In the genomic region with DNA sequence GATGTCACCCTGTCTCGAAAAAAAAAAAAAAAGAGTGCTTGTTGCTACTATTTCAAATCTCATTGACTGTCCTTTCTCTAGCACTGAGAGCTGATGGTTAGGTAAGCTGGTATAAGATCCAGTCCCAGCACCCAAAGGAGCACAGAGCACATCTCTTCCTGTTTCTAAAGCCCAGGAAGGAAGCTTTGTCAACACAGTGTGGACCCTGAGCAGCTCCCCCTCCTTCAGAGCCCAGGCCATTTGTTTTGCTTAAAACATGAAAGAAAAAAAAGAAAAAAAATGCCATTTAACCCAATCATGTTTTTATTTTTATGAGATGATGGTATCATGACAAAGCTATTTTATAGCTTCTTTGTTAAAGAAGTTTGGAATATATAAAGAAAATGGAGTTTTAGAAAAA, we compare ENCODE assay signal across 23 cellular contexts.
"Had no signal": no experiment of that assay in that cellular context is flagged by ENCODE, and none has a peak within 500 bp of the region (broad histone marks: within the 10 kb centered on the region; RNA-seq: fewer than 3 reads in every experiment).

No MANE protein-coding gene starts in this region.

- H3K36me3 ChIP-seq: right lobe of liver, stomach, thoracic aorta, transverse colon had no signal

- H3K4me1 Mint-ChIP-seq: nephron had no signal

- H3K27me3 ChIP-seq: hepatocyte, right lobe of liver, stomach, transverse colon had no signal

- H3K4me3 ChIP-seq: coronary artery, hepatocyte, lung, psoas muscle, right lobe of liver, skin epidermis, stomach, thoracic aorta, transverse colon had no signal

- H3K4me2 ChIP-seq: hepatocyte had no signal

- H3K9me3 ChIP-seq: psoas muscle, right lobe of liver, thoracic aorta, transverse colon had no signal

- ATAC-seq: left colon, left ventricle myocardium superior, psoas muscle, right lobe of liver had no signal

- DNase-seq: effector CD4-positive, alpha-beta T cell; endodermal cell; erythroblast; foreskin melanocyte; head of caudate nucleus; left colon; left ventricle myocardium superior; mesenchymal stem cell; naive B cell; occipital lobe; psoas muscle; retina; right lobe of liver; stimulated activated naive CD4-positive, alpha-beta T cell; stomach; substantia nigra; transverse colon had no signal

- H2AFZ ChIP-seq: hepatocyte had no signal

- H3K79me2 ChIP-seq: hepatocyte had no signal

- H3K4me3 Mint-ChIP-seq: endodermal cell, naive B cell, nephron had no signal

- H3K27ac Mint-ChIP-seq: endodermal cell, naive B cell, nephron had no signal

- H3K4me1 ChIP-seq: psoas muscle, right lobe of liver, stomach, transverse colon had no signal

- H3K27ac ChIP-seq: coronary artery, hepatocyte, psoas muscle, right lobe of liver, skin epidermis, stomach, thoracic aorta, transverse colon had no signal
